ENCODE assay signal across 1 cellular context in genomic region chr10:96846926-96847325, GRCh38.
TF ChIP-seq lines count a peak whose summit lies in the region.

No MANE protein-coding gene starts in this region.

TF ChIP-seq in HepG2, 621 proteins besides CTCF, POLR2A, EP300 and RAD21:
- TF ChIP-seq RARA (CRISPR knock-in tag; IDR thresholded peaks at IDR 0.05): no peak
- no peak for TF ChIP-seq ZFP36L2 (CRISPR knock-in tag; IDR thresholded peaks at IDR 0.05)
- TF ChIP-seq FOSL2 (CRISPR knock-in tag; IDR thresholded peaks at IDR 0.05): no peak
- no peak for TF ChIP-seq KLF12 (CRISPR knock-in tag; IDR thresholded peaks at IDR 0.05; ENCODE audit: borderline replicate concordance)
- no peak for TF ChIP-seq ZNF546 (CRISPR knock-in tag; conservative IDR thresholded peaks at IDR 0.05)
- no peak for TF ChIP-seq ZNF674 (CRISPR knock-in tag; IDR thresholded peaks at IDR 0.05; ENCODE audit: low read depth)
- no peak for TF ChIP-seq ZNF513 (CRISPR knock-in tag; conservative IDR thresholded peaks at IDR 0.05)
TF ChIP-seq in HepG2: peak in this region for 0.
